ENCODE assay signal across 8 cellular contexts in the genomic region with DNA sequence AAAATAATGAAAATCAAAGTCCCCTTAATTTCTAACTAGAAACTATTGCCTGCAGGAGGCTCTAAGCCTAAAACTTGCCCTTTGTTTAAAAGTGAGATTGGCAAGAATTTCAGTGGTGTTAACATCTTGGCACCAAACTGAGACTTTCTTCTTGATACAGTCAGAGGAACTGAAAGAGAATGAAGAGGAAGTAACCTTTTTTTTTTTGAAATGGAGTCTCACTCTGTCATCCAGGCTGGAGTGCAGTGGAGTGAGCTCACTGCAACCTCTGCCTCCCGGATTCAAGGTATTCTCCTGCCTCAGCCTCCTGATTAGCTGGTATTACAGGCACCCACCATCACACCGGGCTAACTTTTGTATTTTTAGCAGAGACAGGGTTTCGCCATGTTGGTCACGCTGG. TPM values are rescaled to one million over a fixed set of nuclear protein-coding genes. Genes with fewer than 3 reads are reported as not detected.
DNase-seq lines count a peak whose midpoint lies in the region; ATAC-seq and TF ChIP-seq lines count a peak whose summit lies in the region.

No MANE protein-coding gene starts in this region.

- ATAC-seq in GM19455 (IDR thresholded peaks at IDR 0.05; ENCODE audit: unreplicated experiment) (peak; percentile 57), HG03159 (IDR thresholded peaks at IDR 0.05; ENCODE audit: unreplicated experiment) (peak; percentile 60), WTC11 (no peak), left lobe of liver (no peak)
- peak; percentile 68 for ATAC-seq in stimulated activated memory B cell treated with anti-CD40 and anti-IgM and Interleukin-4, amounts not matched to agents 10 μg/mL and 1 μg/mL and 100 μg/mL, for 72 hours

- H3K27me3 Mint-ChIP-seq in WTC11 (ENCODE audit: low read depth), result no peaks in the 10 kb centered on the region
- no peaks in the 10 kb centered on the region for H3K27me3 Mint-ChIP-seq in stimulated activated memory B cell treated with anti-CD40 and anti-IgM and Interleukin-4, amounts not matched to agents 10 μg/mL and 1 μg/mL and 100 μg/mL, for 72 hours
- no peaks in the 10 kb centered on the region for H3K27me3 Mint-ChIP-seq in Caco-2 (ENCODE audit: insufficient read depth, unreplicated experiment)

- no peak overlapping the region for H3K4me3 ChIP-seq in Caco-2 (ENCODE audit: low read depth, low read length)

- no peaks in the 10 kb centered on the region for H3K27me3 ChIP-seq in Caco-2 (replicated peaks; ENCODE audit: control insufficient read depth, insufficient read depth, low read length)

- H3K9me3 Mint-ChIP-seq in WTC11 (no peaks in the 10 kb centered on the region), Caco-2 (ENCODE audit: unreplicated experiment) (no peaks in the 10 kb centered on the region)
- no peaks in the 10 kb centered on the region for H3K9me3 Mint-ChIP-seq in stimulated activated memory B cell treated with anti-CD40 and anti-IgM and Interleukin-4, amounts not matched to agents 10 μg/mL and 1 μg/mL and 100 μg/mL, for 72 hours

- no TSS peak for BruUV-seq in Caco-2 (replicated peaks; lab: Mats Ljungman, UMichigan)

- DNase-seq in WTC11 (ENCODE audit: low spot score) (no peak), T-helper 9 cell (no peak), inferior parietal cortex (ENCODE audit: extremely low spot score) (no peak), Caco-2 (no peak), left lobe of liver (ENCODE audit: low spot score) (no peak)

- H3K4me1 ChIP-seq in Caco-2, result peaks cover 5% of the 10 kb centered on the region; the same call in 1 of the 2 replicates

- CTCF ChIA-PET in WTC11 (lab: Charles Lee), result interaction anchor here (0.5 to 0.9 kb wide), 2 partner anchors 149 to 781 kb away, joined by 3 read pairs; no protein-coding TSS in a partner anchor
- CTCF ChIA-PET in Caco-2 (lab: Charles Lee), result no interaction called here

- H3K27ac Mint-ChIP-seq in WTC11 (peak overlapping the region; percentile 47), Caco-2 (ENCODE audit: unreplicated experiment) (no peak overlapping the region)
- H3K27ac Mint-ChIP-seq in stimulated activated memory B cell treated with anti-CD40 and anti-IgM and Interleukin-4, amounts not matched to agents 10 μg/mL and 1 μg/mL and 100 μg/mL, for 72 hours, result peak overlapping the region; percentile 70

- POLR2A ChIA-PET in WTC11 (lab: Charles Lee) (no interaction called here), Caco-2 (lab: Charles Lee) (no interaction called here)

- H3K4me1 Mint-ChIP-seq in WTC11, result peaks cover 46% of the 10 kb centered on the region
- H3K4me1 Mint-ChIP-seq in stimulated activated memory B cell treated with anti-CD40 and anti-IgM and Interleukin-4, amounts not matched to agents 10 μg/mL and 1 μg/mL and 100 μg/mL, for 72 hours, result peaks cover 18% of the 10 kb centered on the region
- H3K4me1 Mint-ChIP-seq in Caco-2 (ENCODE audit: low read depth, unreplicated experiment), result peaks cover 3% of the 10 kb centered on the region

- H3K9me3 ChIP-seq in Caco-2, result no peaks in the 10 kb centered on the region

- H3K4me3 Mint-ChIP-seq in WTC11 (no peak overlapping the region), Caco-2 (ENCODE audit: unreplicated experiment) (no peak overlapping the region)
- no peak overlapping the region for H3K4me3 Mint-ChIP-seq in stimulated activated memory B cell treated with anti-CD40 and anti-IgM and Interleukin-4, amounts not matched to agents 10 μg/mL and 1 μg/mL and 100 μg/mL, for 72 hours

- TF ChIP-seq CTCF in WTC11 (IDR thresholded peaks at IDR 0.05) (no peak), Caco-2 (IDR thresholded peaks at IDR 0.05; ENCODE audit: insufficient read depth in 1 of 2, low read depth in 1 of 2, low read length in 1 of 2, severe bottlenecking in 1 of 2, unreplicated experiment in 1 of 2) (no peak)

- intact Hi-C loops in Caco-2 (cut with micrococcal nuclease; ENCODE audit: unreplicated experiment), result no loop called here

- H3K36me3 Mint-ChIP-seq in WTC11 (peaks cover 4% of the 10 kb centered on the region), Caco-2 (ENCODE audit: insufficient read depth, unreplicated experiment) (peaks cover 7% of the 10 kb centered on the region)
- H3K36me3 Mint-ChIP-seq in stimulated activated memory B cell treated with anti-CD40 and anti-IgM and Interleukin-4, amounts not matched to agents 10 μg/mL and 1 μg/mL and 100 μg/mL, for 72 hours, result peaks cover 10% of the 10 kb centered on the region

- no peaks in the 10 kb centered on the region for H3K36me3 ChIP-seq in Caco-2 (ENCODE audit: control insufficient read depth, insufficient read depth, low read length)

TF ChIP-seq in WTC11, 78 proteins besides CTCF, POLR2A, EP300 and RAD21:
- TF ChIP-seq CREB1 (CRISPR knock-in tag; IDR thresholded peaks at IDR 0.05) (no peak), NR2C2 (CRISPR knock-in tag; IDR thresholded peaks at IDR 0.05) (no peak), RORB (CRISPR knock-in tag; IDR thresholded peaks at IDR 0.05) (no peak), ZNF263 (CRISPR knock-in tag; IDR thresholded peaks at IDR 0.05; ENCODE audit: low read depth) (no peak), ZNF121 (CRISPR knock-in tag; IDR thresholded peaks at IDR 0.05) (no peak), JAZF1 (CRISPR knock-in tag; IDR thresholded peaks at IDR 0.05) (no peak), NFATC4 (CRISPR knock-in tag; IDR thresholded peaks at IDR 0.05) (no peak), JUN (CRISPR knock-in tag; IDR thresholded peaks at IDR 0.05) (no peak), ESRRA (CRISPR knock-in tag; IDR thresholded peaks at IDR 0.05; ENCODE audit: borderline replicate concordance) (no peak)
- TF ChIP-seq, protein P1, sequence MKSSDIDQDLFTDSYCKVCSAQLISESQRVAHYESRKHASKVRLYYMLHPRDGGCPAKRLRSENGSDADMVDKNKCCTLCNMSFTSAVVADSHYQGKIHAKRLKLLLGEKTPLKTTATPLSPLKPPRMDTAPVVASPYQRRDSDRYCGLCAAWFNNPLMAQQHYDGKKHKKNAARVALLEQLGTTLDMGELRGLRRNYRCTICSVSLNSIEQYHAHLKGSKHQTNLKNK (CRISPR knock-in tag; IDR thresholded peaks at IDR 0.05), result no peak
- TF ChIP-seq, protein P2, sequence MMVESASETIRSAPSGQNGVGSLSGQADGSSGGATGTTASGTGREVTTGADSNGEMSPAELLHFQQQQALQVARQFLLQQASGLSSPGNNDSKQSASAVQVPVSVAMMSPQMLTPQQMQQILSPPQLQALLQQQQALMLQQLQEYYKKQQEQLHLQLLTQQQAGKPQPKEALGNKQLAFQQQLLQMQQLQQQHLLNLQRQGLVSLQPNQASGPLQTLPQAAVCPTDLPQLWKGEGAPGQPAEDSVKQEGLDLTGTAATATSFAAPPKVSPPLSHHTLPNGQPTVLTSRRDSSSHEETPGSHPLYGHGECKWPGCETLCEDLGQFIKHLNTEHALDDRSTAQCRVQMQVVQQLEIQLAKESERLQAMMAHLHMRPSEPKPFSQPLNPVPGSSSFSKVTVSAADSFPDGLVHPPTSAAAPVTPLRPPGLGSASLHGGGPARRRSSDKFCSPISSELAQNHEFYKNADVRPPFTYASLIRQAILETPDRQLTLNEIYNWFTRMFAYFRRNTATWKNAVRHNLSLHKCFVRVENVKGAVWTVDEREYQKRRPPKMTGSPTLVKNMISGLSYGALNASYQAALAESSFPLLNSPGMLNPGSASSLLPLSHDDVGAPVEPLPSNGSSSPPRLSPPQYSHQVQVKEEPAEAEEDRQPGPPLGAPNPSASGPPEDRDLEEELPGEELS (CRISPR knock-in tag; IDR thresholded peaks at IDR 0.05), result no peak
TF ChIP-seq in WTC11: peak in this region for 0.

RNA-seq across cellular contexts. Expression of a gene that starts 3.6 kb away (rescaled TPM):
- total RNA-seq in WTC11 (2021), result 13.1 to 16.9 TPM (median 15.1 TPM) in 3 replicates
- 14.6 and 16.1 TPM in 2 replicates for total RNA-seq in Caco-2 (2022)
- 8.5 TPM for total RNA-seq in left lobe of liver

RNA-seq across cellular contexts. Expression of a gene that starts 5.4 kb away (rescaled TPM):
- 14.0 to 17.4 TPM (median 14.7 TPM) in 3 replicates for total RNA-seq in WTC11 (2021)
- 10.9 and 11.7 TPM in 2 replicates for total RNA-seq in Caco-2 (2022)
- 2.1 TPM for total RNA-seq in left lobe of liver

Comparison
In these comparisons a context has a peak if more than half of its experiments do, and no peak if none do; other contexts are left out.
1. ATAC-seq: peak in GM19455 (single experiment), HG03159 (single experiment) and stimulated activated memory B cell treated with anti-CD40 and anti-IgM and Interleukin-4, amounts not matched to agents 10 μg/mL and 1 μg/mL and 100 μg/mL, for 72 hours (single experiment); none in WTC11 (single experiment) and left lobe of liver (single experiment).